ENCODE assay signal across 13 cellular contexts in genomic region chr1:10251325-10252103, GRCh38. TPM values are rescaled to one million over a fixed set of nuclear protein-coding genes. Genes with fewer than 3 reads are reported as not detected.
DNase-seq lines count a peak whose midpoint lies in the region; ATAC-seq, FAIRE-seq and TF ChIP-seq lines count a peak whose summit lies in the region.
"Had no signal": no experiment of that assay in that cellular context is flagged by ENCODE, and none has a peak within 500 bp of the region (broad histone marks: within the 10 kb centered on the region; RNA-seq: fewer than 3 reads in every experiment).

No MANE protein-coding gene starts in this region.

- H2AFZ ChIP-seq in astrocyte (ENCODE audit: low read depth, low read length): no peak overlapping the region
- H2AFZ ChIP-seq in GM23338: no peak overlapping the region

- DNase-seq in CD14-positive monocyte (ENCODE audit: low spot score) (no peak), HS-5 (ENCODE audit: low read depth) (peak; percentile 26), astrocyte (ENCODE audit: low read depth) (peak; percentile 76), kidney tubule cell (ENCODE audit: low spot score) (peak; percentile 29), GM23338 (ENCODE audit: low spot score) (no peak), OCI-M1 (lab: John Stamatoyannopoulos, UW) (no peak), Peyer's patch (no peak)
- no peak for DNase-seq in stimulated activated CD4-positive, alpha-beta T cell treated with anti-CD3 and anti-CD28 coated beads, Interleukin-4, amount 100 ng/mL, for 1 hour
- DNase-seq: CD4-positive, alpha-beta T cell; NCI-H774; tibial artery had no signal

- H3K27ac ChIP-seq in astrocyte (ENCODE audit: low read depth, low read length) (no peak overlapping the region), GM23338 (ENCODE audit: low read depth) (no peak overlapping the region; the same call in 1 of the 2 replicates), Peyer's patch (no peak overlapping the region)
- H3K27ac ChIP-seq: tibial artery had no signal

- H3K27me3 ChIP-seq in astrocyte (ENCODE audit: insufficient read depth, low read length) (no peaks in the 10 kb centered on the region), GM23338 (ENCODE audit: insufficient read depth) (no peaks in the 10 kb centered on the region), Peyer's patch (no peaks in the 10 kb centered on the region)
- H3K27me3 ChIP-seq: MG63, tibial artery had no signal

- H3K9me3 ChIP-seq in astrocyte (ENCODE audit: insufficient read depth, low read depth, low read length) (no peaks in the 10 kb centered on the region), Peyer's patch (no peaks in the 10 kb centered on the region)
- H3K9me3 ChIP-seq: MG63, tibial artery had no signal

- FAIRE-seq in astrocyte (lab: Jason Lieb, UNC): no peak

- peaks cover 85% of the 10 kb centered on the region for H4K20me1 ChIP-seq in astrocyte (ENCODE audit: insufficient read depth, low read length)
- peaks cover 23% of the 10 kb centered on the region for H4K20me1 ChIP-seq in GM23338 (replicated peaks; ENCODE audit: insufficient read depth)

- H3K79me2 ChIP-seq in astrocyte (ENCODE audit: insufficient read depth, low read length): peaks cover 98% of the 10 kb centered on the region
- peaks cover 93% of the 10 kb centered on the region for H3K79me2 ChIP-seq in GM23338 (replicated peaks; ENCODE audit: insufficient read depth)

- H3K4me1 Mint-ChIP-seq in CD14-positive monocyte (peaks cover 9% of the 10 kb centered on the region), astrocyte (ENCODE audit: low read depth, unreplicated experiment) (peaks cover 17% of the 10 kb centered on the region), GM23338 (no peaks in the 10 kb centered on the region)

- H3K4me2 ChIP-seq in astrocyte (ENCODE audit: low read length) (peak overlapping the region; percentile 6), GM23338 (no peak overlapping the region)

- intact Hi-C loops in CD14-positive monocyte (cut with micrococcal nuclease): no loop called here

- no peak overlapping the region for H3K4me3 ChIP-seq in astrocyte (ENCODE audit: insufficient read depth, low read depth, low read length)
- H3K4me3 ChIP-seq in GM23338: no peak overlapping the region
- no peak overlapping the region for H3K4me3 ChIP-seq in Peyer's patch
- H3K4me3 ChIP-seq: MG63, tibial artery had no signal

- H3F3A ChIP-seq in GM23338 (replicated peaks; ENCODE audit: low read depth): no peaks in the 10 kb centered on the region

- H3K36me3 Mint-ChIP-seq in CD14-positive monocyte (peaks cover 5 to 17% of the 10 kb centered on the region in 2 donors), astrocyte (ENCODE audit: low read depth, unreplicated experiment) (peaks cover 6% of the 10 kb centered on the region), GM23338 (ENCODE audit: low read depth) (peaks cover 21% of the 10 kb centered on the region)

- no peak for TF ChIP-seq POLR2A in Peyer's patch (IDR thresholded peaks at IDR 0.05)

- H3K4me1 ChIP-seq in astrocyte (ENCODE audit: insufficient read depth, low read length) (peaks cover 18% of the 10 kb centered on the region), GM23338 (ENCODE audit: insufficient read depth) (no peaks in the 10 kb centered on the region), Peyer's patch (peaks cover 0 to 27% (median 0%) of the 10 kb centered on the region in 4 donors)

- no peak overlapping the region for H3K9ac ChIP-seq in astrocyte (ENCODE audit: low read length)

- H3K9me3 Mint-ChIP-seq in CD14-positive monocyte: no peaks in the 10 kb centered on the region
- no peaks in the 10 kb centered on the region for H3K9me3 Mint-ChIP-seq in astrocyte (ENCODE audit: unreplicated experiment)
- no peaks in the 10 kb centered on the region for H3K9me3 Mint-ChIP-seq in GM23338
- H3K9me3 Mint-ChIP-seq: CD4-positive, alpha-beta T cell; memory B cell had no signal

- ATAC-seq in GM23338: no peak

- no peaks in the 10 kb centered on the region for H3K36me3 ChIP-seq in astrocyte (ENCODE audit: insufficient read depth, low read length)
- peaks cover 4% of the 10 kb centered on the region for H3K36me3 ChIP-seq in GM23338 (ENCODE audit: insufficient read depth)
- H3K36me3 ChIP-seq in Peyer's patch: no peaks in the 10 kb centered on the region

- no peak overlapping the region for H3K4me3 Mint-ChIP-seq in CD14-positive monocyte
- no peak overlapping the region for H3K4me3 Mint-ChIP-seq in astrocyte (ENCODE audit: unreplicated experiment)
- no peak overlapping the region for H3K4me3 Mint-ChIP-seq in GM23338
- H3K4me3 Mint-ChIP-seq: CD4-positive, alpha-beta T cell; memory B cell had no signal

- 0 out of 2 replicates have a peak, but pooled peaks cover 4% of the 10 kb centered on the region for H3K9me2 ChIP-seq in GM23338 (ENCODE audit: insufficient read depth)

- H3K27ac Mint-ChIP-seq in CD14-positive monocyte (peak overlapping the region in 6 of 7 donors; percentile 14 to 81 (median 69)), astrocyte (ENCODE audit: unreplicated experiment) (no peak overlapping the region), GM23338 (no peak overlapping the region)
- H3K27ac Mint-ChIP-seq: CD4-positive, alpha-beta T cell; memory B cell had no signal

- TF ChIP-seq CTCF in CD14-positive monocyte (IDR thresholded peaks at IDR 0.05) (no peak), astrocyte (IDR thresholded peaks at IDR 0.05; ENCODE audit: insufficient read depth, low read depth, low read length) (no peak), GM23338 (conservative IDR thresholded peaks at IDR 0.05; ENCODE audit: low read depth in 2 of 2) (no peak), Peyer's patch (IDR thresholded peaks at IDR 0.05) (no peak)

- H3K27me3 Mint-ChIP-seq in CD14-positive monocyte (ENCODE audit: low read depth in 3 of 3) (no peaks in the 10 kb centered on the region), astrocyte (ENCODE audit: low read depth, unreplicated experiment) (no peaks in the 10 kb centered on the region), GM23338 (ENCODE audit: insufficient read depth, low read depth, poor library complexity) (peaks cover 2% of the 10 kb centered on the region)
- H3K27me3 Mint-ChIP-seq: CD4-positive, alpha-beta T cell; memory B cell had no signal

TF ChIP-seq in GM23338, 12 proteins besides CTCF, POLR2A, EP300 and RAD21:
- TF ChIP-seq NANOG (IDR thresholded peaks at IDR 0.05; ENCODE audit: borderline replicate concordance) (no peak), CREB1 (CRISPR knock-in tag; IDR thresholded peaks at IDR 0.05; ENCODE audit: low read depth) (no peak)

RNA-seq across cellular contexts. Expression of gene KIF1B, which starts 41.1 kb away (rescaled TPM):
- 1 to 10 TPM; 3.0 to 3.3 TPM for polyA plus RNA-seq in CD14-positive monocyte
- 74.6 and 75.9 TPM in 2 replicates for total RNA-seq in astrocyte
- total RNA-seq in GM23338 (2014; rRNA removed; shearing (Covaris generic)): 68.4 and 70.3 TPM in 2 replicates
- 18.7 and 21.5 TPM in 2 replicates for polyA plus RNA-seq in GM23338 (2016; fragmentation: Nextera tagmentation; extraction: Ambion mirVana)
- 10 to 100 TPM; 55.2 to 88.1 (median 67.0) TPM for total RNA-seq in Peyer's patch

Comparison
In these comparisons a context has a peak if more than half of its experiments do, and no peak if none do; other contexts are left out.
1. DNase-seq: peak in HS-5 (single experiment), astrocyte (single experiment) and kidney tubule cell (single experiment); none in CD14-positive monocyte (single experiment), GM23338 (single experiment), OCI-M1 (single experiment), Peyer's patch (0 of 3) and stimulated activated CD4-positive, alpha-beta T cell treated with anti-CD3 and anti-CD28 coated beads, Interleukin-4, amount 100 ng/mL, for 1 hour (single experiment).
2. H3K27ac Mint-ChIP-seq: peak in CD14-positive monocyte (6 of 7); none in astrocyte (single experiment) and GM23338 (single experiment).